ENCODE assay signal across 8 cellular contexts in genomic region chr6:12009180-12009748, GRCh38. TPM values are rescaled to one million over a fixed set of nuclear protein-coding genes. Genes with fewer than 3 reads are reported as not detected.
DNase-seq lines count a peak whose midpoint lies in the region; ATAC-seq, FAIRE-seq and TF ChIP-seq lines count a peak whose summit lies in the region.

No MANE protein-coding gene starts in this region.

- no peak for TF ChIP-seq CTCF in keratinocyte (optimal IDR thresholded peaks at IDR 0.05 in 1 of 3, IDR thresholded peaks at IDR 0.05 in 1 of 3, conservative IDR thresholded peaks at IDR 0.05 in 1 of 3; ENCODE audit: extremely low read depth in 1 of 3, insufficient read depth in 2 of 3, low read length in 3 of 3)
- no peak for TF ChIP-seq CTCF in suprapubic skin (IDR thresholded peaks at IDR 0.05)

- peak overlapping the region; percentile 42 for H2AFZ ChIP-seq in keratinocyte (ENCODE audit: control insufficient read depth, low read length)

- FAIRE-seq in keratinocyte (lab: Jason Lieb, UNC), result no peak

- DNase-seq in T-helper 2 cell treated with Interferon-gamma antibody and Interleukin-4, amounts not matched to agents 5 μg/mL and 100 μg/mL, for 36 hours (ENCODE audit: low spot score), result no peak
- no peak for DNase-seq in T-helper 2 cell
- DNase-seq in activated T-helper 2 cell treated with anti-CD3 and anti-CD28 coated beads, Interferon-gamma antibody, Interleukin-2, Interleukin-4, amounts not matched to agents 10 μg/mL and 5 μg/mL and 100 μg/mL, durations not matched to agents 14 hours and 24 hours and 36 hours (ENCODE audit: low spot score), result no peak
- DNase-seq in keratinocyte (ENCODE audit: low read depth, low spot score), result no peak
- DNase-seq in suprapubic skin (ENCODE audit: low spot score in 2 of 2), result peak in 1 of 2 donors; percentile 75
- no peak for DNase-seq in NK-92 treated with Interleukin-12 subunit alpha and Interleukin-12 subunit beta, amount 100 ng/mL, for 24 hours (lab: John Stamatoyannopoulos, UW)
- DNase-seq in stimulated activated CD4-positive, alpha-beta T cell treated with anti-CD3 and anti-CD28 coated beads, Interleukin-4, amount 100 ng/mL, for 1 hour, result no peak

- H3K27me3 ChIP-seq in keratinocyte (ENCODE audit: control insufficient read depth, extremely low read depth, insufficient read depth, low read length) (no peaks in the 10 kb centered on the region), suprapubic skin (no peaks in the 10 kb centered on the region)

- H3K27me3 Mint-ChIP-seq in T-helper 2 cell treated with Interferon-gamma antibody and Interleukin-4, amounts not matched to agents 5 μg/mL and 100 μg/mL, for 36 hours (ENCODE audit: low read depth), result no peaks in the 10 kb centered on the region
- no peaks in the 10 kb centered on the region for H3K27me3 Mint-ChIP-seq in activated T-helper 2 cell treated with anti-CD3 and anti-CD28 coated beads, Interferon-gamma antibody, Interleukin-2, Interleukin-4, amounts not matched to agents 10 μg/mL and 5 μg/mL and 100 μg/mL, durations not matched to agents 14 hours and 24 hours and 36 hours (ENCODE audit: low read depth)

- peaks cover under 1% of the 10 kb centered on the region for H3K9me3 Mint-ChIP-seq in T-helper 2 cell treated with Interferon-gamma antibody and Interleukin-4, amounts not matched to agents 5 μg/mL and 100 μg/mL, for 36 hours
- H3K9me3 Mint-ChIP-seq in activated T-helper 2 cell treated with anti-CD3 and anti-CD28 coated beads, Interferon-gamma antibody, Interleukin-2, Interleukin-4, amounts not matched to agents 10 μg/mL and 5 μg/mL and 100 μg/mL, durations not matched to agents 14 hours and 24 hours and 36 hours, result peaks cover under 1% of the 10 kb centered on the region

- H3K4me3 ChIP-seq in keratinocyte (ENCODE audit: control insufficient read depth in 2 of 3, extremely low read depth in 1 of 3, insufficient read depth in 2 of 3, low read depth in 1 of 3, low read length in 3 of 3) (peak overlapping the region; percentile 75 to 91 (median 77)), suprapubic skin (peak overlapping the region; percentile 76)

- peaks cover 21% of the 10 kb centered on the region for H3K79me2 ChIP-seq in keratinocyte (ENCODE audit: control insufficient read depth, insufficient read depth, low read length)

- no peak for TF ChIP-seq EP300 in suprapubic skin (IDR thresholded peaks at IDR 0.05)

- H3K4me2 ChIP-seq in keratinocyte (ENCODE audit: control insufficient read depth, extremely low read depth, insufficient read depth, low read depth, low read length), result peak overlapping the region; percentile 98

- no peaks in the 10 kb centered on the region for H3K36me3 ChIP-seq in keratinocyte (ENCODE audit: control insufficient read depth in 2 of 2, extremely low read depth in 1 of 2, insufficient read depth in 2 of 2, low read length in 2 of 2)
- H3K36me3 ChIP-seq in suprapubic skin, result no peaks in the 10 kb centered on the region

- H3K9ac ChIP-seq in keratinocyte (ENCODE audit: control insufficient read depth, extremely low read depth, insufficient read depth, low read length), result peak overlapping the region; percentile 98

- H3K27ac ChIP-seq in keratinocyte (ENCODE audit: control insufficient read depth, insufficient read depth, low read length) (peak overlapping the region; percentile 98), suprapubic skin (peak overlapping the region; percentile 99)

- dilution Hi-C loops in keratinocyte (cut with MboI; ENCODE audit: extremely low pct_ligation_motif_present, low sequenced_read_pairs), result no loop called here

- peak overlapping the region; percentile 99 for H3K27ac Mint-ChIP-seq in T-helper 2 cell treated with Interferon-gamma antibody and Interleukin-4, amounts not matched to agents 5 μg/mL and 100 μg/mL, for 36 hours
- peak overlapping the region; percentile 93 for H3K27ac Mint-ChIP-seq in activated T-helper 2 cell treated with anti-CD3 and anti-CD28 coated beads, Interferon-gamma antibody, Interleukin-2, Interleukin-4, amounts not matched to agents 10 μg/mL and 5 μg/mL and 100 μg/mL, durations not matched to agents 14 hours and 24 hours and 36 hours

- H3K4me1 ChIP-seq in keratinocyte (ENCODE audit: control insufficient read depth, extremely low read depth, insufficient read depth, low read length) (peaks cover 21% of the 10 kb centered on the region), suprapubic skin (peaks cover 40% of the 10 kb centered on the region)

- H3K9me1 ChIP-seq in keratinocyte (ENCODE audit: control insufficient read depth, extremely low read depth, insufficient read depth, low read length), result no peaks in the 10 kb centered on the region

- peaks cover 5% of the 10 kb centered on the region for H3K36me3 Mint-ChIP-seq in T-helper 2 cell treated with Interferon-gamma antibody and Interleukin-4, amounts not matched to agents 5 μg/mL and 100 μg/mL, for 36 hours (ENCODE audit: low read depth)
- H3K36me3 Mint-ChIP-seq in activated T-helper 2 cell treated with anti-CD3 and anti-CD28 coated beads, Interferon-gamma antibody, Interleukin-2, Interleukin-4, amounts not matched to agents 10 μg/mL and 5 μg/mL and 100 μg/mL, durations not matched to agents 14 hours and 24 hours and 36 hours (ENCODE audit: low read depth), result peaks cover 20% of the 10 kb centered on the region

- peaks cover 35% of the 10 kb centered on the region for H3K4me1 Mint-ChIP-seq in T-helper 2 cell treated with Interferon-gamma antibody and Interleukin-4, amounts not matched to agents 5 μg/mL and 100 μg/mL, for 36 hours (ENCODE audit: low read depth)
- H3K4me1 Mint-ChIP-seq in activated T-helper 2 cell treated with anti-CD3 and anti-CD28 coated beads, Interferon-gamma antibody, Interleukin-2, Interleukin-4, amounts not matched to agents 10 μg/mL and 5 μg/mL and 100 μg/mL, durations not matched to agents 14 hours and 24 hours and 36 hours (ENCODE audit: low read depth), result peaks cover 29% of the 10 kb centered on the region

- no peaks in the 10 kb centered on the region for H4K20me1 ChIP-seq in keratinocyte (ENCODE audit: control insufficient read depth, extremely low read depth, insufficient read depth, low read length)

- no peak for ATAC-seq in GM18867 (IDR thresholded peaks at IDR 0.05; ENCODE audit: unreplicated experiment)

- no peaks in the 10 kb centered on the region for H3K9me3 ChIP-seq in keratinocyte (ENCODE audit: control insufficient read depth, low read depth, low read length)
- no peaks in the 10 kb centered on the region for H3K9me3 ChIP-seq in suprapubic skin

- TF ChIP-seq POLR2A in suprapubic skin (IDR thresholded peaks at IDR 0.05), result no peak

- 0% methylated on average over 8 of the region's 29 CpGs for WGBS in suprapubic skin

- peak overlapping the region; percentile 97 for H3K4me3 Mint-ChIP-seq in T-helper 2 cell treated with Interferon-gamma antibody and Interleukin-4, amounts not matched to agents 5 μg/mL and 100 μg/mL, for 36 hours
- H3K4me3 Mint-ChIP-seq in activated T-helper 2 cell treated with anti-CD3 and anti-CD28 coated beads, Interferon-gamma antibody, Interleukin-2, Interleukin-4, amounts not matched to agents 10 μg/mL and 5 μg/mL and 100 μg/mL, durations not matched to agents 14 hours and 24 hours and 36 hours (ENCODE audit: low read depth), result peak overlapping the region; percentile 96

- intact Hi-C loops in activated T-helper 2 cell treated with anti-CD3 and anti-CD28 coated beads, Interferon-gamma antibody, Interleukin-2, Interleukin-4, amounts not matched to agents 10 μg/mL and 5 μg/mL and 100 μg/mL, durations not matched to agents 14 hours and 24 hours and 36 hours (cut with micrococcal nuclease), result loop anchor here (2.0 to 10.0 kb wide), 3 partner anchors 224 to 354 kb away; no protein-coding TSS in a partner anchor

RNA-seq across cellular contexts. Expression of gene HIVEP1, which starts 2.8 kb away (rescaled TPM):
- total RNA-seq in activated T-helper 2 cell treated with anti-CD3 and anti-CD28 coated beads, Interferon-gamma antibody, Interleukin-2, Interleukin-4, amounts not matched to agents 10 μg/mL and 5 μg/mL and 100 μg/mL, durations not matched to agents 14 hours and 24 hours and 36 hours, result 63.8 TPM in 2 replicates
- polyA plus RNA-seq in keratinocyte, result 13.7 to 18.9 TPM (median 18.8 TPM) in 3 replicates
- 27.1 TPM for polyA plus RNA-seq in keratinocyte (2011; ENCODE audit: low read depth)
- polyA plus RNA-seq in keratinocyte (2011; cell fraction: cytosol; rRNA removed), result 10.4 and 13.9 TPM in 2 replicates
- 38.9 and 42.7 TPM in 2 replicates for polyA plus RNA-seq in keratinocyte (2011; cell fraction: nucleus; rRNA removed)
- 11.4 and 16.2 TPM in 2 replicates for polyA plus RNA-seq in keratinocyte (2012; ENCODE audit: low replicate concordance)
- polyA minus RNA-seq in keratinocyte, result 30.9 to 53.7 TPM (median 48.9 TPM) in 3 replicates
- polyA minus RNA-seq in keratinocyte (2011; cell fraction: cytosol; rRNA and poly(A)+ RNA removed), result 17.1 TPM
- 47.5 and 78.3 TPM in 2 replicates for polyA minus RNA-seq in keratinocyte (2011; cell fraction: nucleus; rRNA and poly(A)+ RNA removed)
- 10 to 100 TPM; 37.9 to 48.4 (median 43.9) TPM for total RNA-seq in suprapubic skin
